In the genomic region with DNA sequence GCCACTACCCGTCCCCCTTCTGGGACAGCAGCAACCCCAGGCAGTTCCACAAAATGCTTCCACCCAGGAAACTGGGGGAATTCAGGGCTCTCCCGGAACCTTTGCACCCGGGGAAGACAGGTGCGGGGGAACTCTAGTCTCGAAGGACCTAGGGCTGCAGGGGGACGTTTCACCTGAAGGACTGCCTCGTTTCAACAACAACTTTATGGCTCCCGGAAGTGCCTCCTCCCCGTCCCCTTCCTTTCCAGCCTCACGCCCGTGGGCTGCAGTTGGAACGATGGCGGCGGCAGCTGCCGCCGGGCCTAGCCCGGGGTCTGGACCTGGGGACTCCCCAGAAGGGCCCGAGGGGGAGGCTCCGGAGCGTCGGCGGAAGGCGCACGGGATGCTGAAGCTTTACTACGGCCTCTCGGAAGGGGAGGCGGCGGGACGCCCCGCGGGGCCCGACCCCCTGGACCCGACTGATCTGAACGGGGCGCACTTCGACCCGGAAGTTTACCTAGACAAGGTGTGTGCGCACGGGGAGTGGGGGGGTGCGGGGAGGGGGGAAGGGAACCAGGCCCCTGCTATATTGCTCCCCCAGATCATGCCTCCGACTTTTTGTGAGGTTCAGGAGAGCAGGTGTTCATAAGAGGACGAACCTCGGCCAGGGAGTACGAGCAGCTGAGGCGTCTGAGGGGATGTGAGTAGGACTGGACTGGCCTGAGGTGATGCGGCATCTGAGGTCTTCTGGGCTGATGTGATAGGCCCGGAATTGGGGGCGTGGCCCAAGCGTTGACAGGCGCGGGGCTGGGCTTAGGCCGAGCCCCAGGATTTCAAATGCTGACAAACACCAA, we compare ENCODE assay signal across 8 cellular contexts. TPM values are rescaled to one million over a fixed set of nuclear protein-coding genes. Genes with fewer than 3 reads are reported as not detected.
A peak's percentile ranks its signal among the peaks of the same experiment; 100 is the strongest.
DNase-seq lines count a peak whose midpoint lies in the region; ATAC-seq and TF ChIP-seq lines count a peak whose summit lies in the region.

Gene VPS51, plus strand, starts transcription at position 241 of the 833 bp plus-strand sequence. Its CDS starts 37 bp downstream, at position 278.

- H3K79me2 ChIP-seq in osteoblast (ENCODE audit: insufficient read depth, low read length): peaks cover 22% of the 10 kb centered on the region

- no peaks in the 10 kb centered on the region for H3K27me3 Mint-ChIP-seq in activated naive CD8-positive, alpha-beta T cell
- H3K27me3 Mint-ChIP-seq in glutamatergic neuron (ENCODE audit: unreplicated experiment): peaks cover 6% of the 10 kb centered on the region

- peak within 1 kb of the TSS; percentile 95 for H3K27ac Mint-ChIP-seq in activated naive CD8-positive, alpha-beta T cell
- peak within 1 kb of the TSS; percentile 95 for H3K27ac Mint-ChIP-seq in glutamatergic neuron (ENCODE audit: unreplicated experiment)

- peaks cover 2% of the 10 kb centered on the region for H4K20me1 ChIP-seq in osteoblast (ENCODE audit: insufficient read depth, low read length)

- no peaks in the 10 kb centered on the region for H3K9me3 Mint-ChIP-seq in activated naive CD8-positive, alpha-beta T cell (ENCODE audit: low read depth)
- peaks cover 11% of the 10 kb centered on the region for H3K9me3 Mint-ChIP-seq in glutamatergic neuron (ENCODE audit: unreplicated experiment)

- H3K27ac ChIP-seq in osteoblast (ENCODE audit: low read depth, low read length) (peak within 1 kb of the TSS; percentile 61), testis (peak within 1 kb of the TSS; percentile 89 to 94)

- H3K4me1 ChIP-seq in osteoblast (ENCODE audit: insufficient read depth, low read length) (peaks cover 5% of the 10 kb centered on the region), testis (peaks cover 9% of the 10 kb centered on the region)

- H3K4me3 Mint-ChIP-seq in activated naive CD8-positive, alpha-beta T cell: peak within 1 kb of the TSS; percentile 93
- peak within 1 kb of the TSS; percentile 92 for H3K4me3 Mint-ChIP-seq in glutamatergic neuron (ENCODE audit: unreplicated experiment)

- H3K27me3 ChIP-seq in GM06990 (replicated peaks; ENCODE audit: control insufficient read depth, insufficient read depth, low read length) (no peaks in the 10 kb centered on the region), osteoblast (ENCODE audit: insufficient read depth, low read length) (no peaks in the 10 kb centered on the region), testis (no peaks in the 10 kb centered on the region)

- H3K9me3 ChIP-seq in osteoblast (ENCODE audit: low read depth, low read length) (no peaks in the 10 kb centered on the region), testis (no peaks in the 10 kb centered on the region)

- peaks cover 2% of the 10 kb centered on the region for H3K36me3 Mint-ChIP-seq in activated naive CD8-positive, alpha-beta T cell
- no peaks in the 10 kb centered on the region for H3K36me3 Mint-ChIP-seq in glutamatergic neuron (ENCODE audit: unreplicated experiment)

- ATAC-seq in HG02571 (IDR thresholded peaks at IDR 0.05; ENCODE audit: unreplicated experiment): peak; percentile 87

- TF ChIP-seq CTCF in GM06990 (IDR thresholded peaks at IDR 0.05; ENCODE audit: insufficient read depth, low read length, poor library complexity, severe bottlenecking) (no peak), glutamatergic neuron (IDR thresholded peaks at IDR 0.05; ENCODE audit: partially characterized antibody, unreplicated experiment) (no peak), osteoblast (IDR thresholded peaks at IDR 0.05; ENCODE audit: extremely low read depth, low read depth, low read length) (no peak), testis (IDR thresholded peaks at IDR 0.05) (peak in 2 of 3 experiments; percentile 31 to 38)

- H2AFZ ChIP-seq in osteoblast (ENCODE audit: low read length): peak within 1 kb of the TSS; percentile 92

- intact Hi-C loops in testis (cut with DNase I; ENCODE audit: low total_unique reads): no loop called here

- H3K36me3 ChIP-seq in GM06990 (ENCODE audit: control insufficient read depth, insufficient read depth, low read length) (peaks cover 3% of the 10 kb centered on the region), osteoblast (ENCODE audit: insufficient read depth, low read length) (no peaks in the 10 kb centered on the region), testis (ENCODE audit: low read depth, missing control alignments) (no peaks in the 10 kb centered on the region)

- H3K4me1 Mint-ChIP-seq in activated naive CD8-positive, alpha-beta T cell (ENCODE audit: low read depth): peaks cover 16% of the 10 kb centered on the region
- peaks cover 4% of the 10 kb centered on the region for H3K4me1 Mint-ChIP-seq in glutamatergic neuron (ENCODE audit: low read depth, unreplicated experiment)

- H3K4me3 ChIP-seq in GM06990 (replicated peaks; ENCODE audit: low read depth, low read length) (peak within 1 kb of the TSS; percentile 76), osteoblast (ENCODE audit: insufficient read depth, low read length) (peak within 1 kb of the TSS; percentile 78), testis (peak within 1 kb of the TSS; percentile 69 to 99)

- peak; percentile 86 for DNase-seq in GM06990 (ENCODE audit: extremely low read depth, insufficient read length)
- DNase-seq in NCI-H1092 treated with DMSO at 0.1 percent for 48 hours (lab: John Stamatoyannopoulos, UW): peak; percentile 95
- DNase-seq in SKM-1 treated with dmso at 0.1 percent for 144 hours (lab: John Stamatoyannopoulos, UW; ENCODE audit: unreplicated experiment): peak; percentile 85
- peak; percentile 90 for DNase-seq in glutamatergic neuron
- DNase-seq in osteoblast (ENCODE audit: insufficient read length, low spot score, missing footprints): peak; percentile 97
- peak; percentile 94 for DNase-seq in testis

- TF ChIP-seq POLR2A in testis (IDR thresholded peaks at IDR 0.05): no peak

- H3K4me2 ChIP-seq in osteoblast (ENCODE audit: insufficient read depth, low read length): peak within 1 kb of the TSS; percentile 78

- WGBS in testis, 2 donors: 1 to 2% methylated on average over 11 to 52 of the region's 52 CpGs

RNA-seq across cellular contexts. Expression of gene VPS51, which starts in this region (rescaled TPM):
- total RNA-seq in glutamatergic neuron (ENCODE audit: unreplicated experiment) (105 TPM), osteoblast (122 and 153 TPM in 2 replicates), testis (100 to 1,000 TPM; 173 to 252 TPM)
- polyA plus RNA-seq in testis (ENCODE audit: insufficient read depth, low read depth, low replicate concordance): 91.1 TPM

Comparison
In these comparisons a context has a peak if more than half of its experiments do, and no peak if none do; other contexts are left out.
1. Peak in every context shown above with its lines: DNase-seq, ATAC-seq, H3K4me3 ChIP-seq and H3K27ac ChIP-seq.
2. CTCF ChIP-seq: peak in testis (2 of 3); none in GM06990 (single experiment), glutamatergic neuron (single experiment) and osteoblast (single experiment).